Comparison of ENCODE assay signal across 15 cellular contexts in the genomic region with DNA sequence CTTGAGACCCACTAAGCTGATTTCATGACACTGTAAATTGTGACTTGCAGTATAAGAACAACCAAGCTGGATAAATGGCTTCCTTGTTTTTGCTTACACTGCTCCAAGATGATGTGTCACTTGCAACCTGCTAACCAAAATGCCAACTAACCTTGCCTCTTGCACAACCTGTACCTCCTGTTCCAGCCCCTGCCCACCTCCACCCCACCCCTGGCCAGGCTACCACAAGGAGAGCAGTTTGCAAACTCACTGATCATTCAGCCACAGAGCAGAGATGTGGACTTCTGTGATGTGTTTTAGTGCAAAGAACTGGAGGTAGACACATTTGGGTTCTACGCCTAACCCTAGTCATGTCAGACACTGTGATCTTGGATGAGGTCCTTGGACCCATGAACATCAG. TPM values are rescaled to one million over a fixed set of nuclear protein-coding genes. Genes with fewer than 3 reads are reported as not detected.
"Had no signal": no experiment of that assay in that cellular context is flagged by ENCODE, and none has a peak within 500 bp of the region (broad histone marks: within the 10 kb centered on the region; RNA-seq: fewer than 3 reads in every experiment).

No MANE protein-coding gene starts in this region.

- H3K27me3 ChIP-seq: heart left ventricle, left lung, tibial nerve had no signal

- H3K4me3 Mint-ChIP-seq: activated CD4-positive, alpha-beta T cell treated with anti-CD3 and anti-CD28 coated beads, Interleukin-2, amount 10 ng/mL, durations not matched to agents 7 days and 5 days; memory B cell; nephron progenitor cell had no signal

- H3K9me3 Mint-ChIP-seq: activated CD4-positive, alpha-beta T cell treated with anti-CD3 and anti-CD28 coated beads, Interleukin-2, amount 10 ng/mL, durations not matched to agents 7 days and 5 days; memory B cell; nephron progenitor cell had no signal

- H3K36me3 ChIP-seq: heart left ventricle, left lung, tibial nerve, WERI-Rb-1 had no signal

- H3K4me3 ChIP-seq: heart left ventricle, left lung, SK-N-MC, tibial nerve had no signal

- H3K9me3 ChIP-seq: heart left ventricle, left lung, tibial nerve had no signal

- ATAC-seq: heart left ventricle, left lung had no signal

- H3K27ac ChIP-seq: heart left ventricle, left lung, SK-N-MC, tibial nerve, WERI-Rb-1 had no signal

- H3K36me3 Mint-ChIP-seq: memory B cell had no signal

- H3K27me3 Mint-ChIP-seq: activated CD4-positive, alpha-beta T cell treated with anti-CD3 and anti-CD28 coated beads, Interleukin-2, amount 10 ng/mL, durations not matched to agents 7 days and 5 days; memory B cell had no signal

- H3K27ac Mint-ChIP-seq: activated CD4-positive, alpha-beta T cell treated with anti-CD3 and anti-CD28 coated beads, Interleukin-2, amount 10 ng/mL, durations not matched to agents 7 days and 5 days; memory B cell had no signal

- DNase-seq: activated CD4-positive, alpha-beta T cell treated with anti-CD3 and anti-CD28 coated beads, Interleukin-2, amount 10 ng/mL, durations not matched to agents 7 days and 5 days; activated gamma-delta T cell treated with Interleukin-2 at 50 U/mL for 16 hours; aorta; heart left ventricle; left lung; nephron progenitor cell; stimulated activated CD4-positive, alpha-beta T cell treated with anti-CD3 and anti-CD28 coated beads, Interleukin-15, amount 100 ng/mL, for 24 hours; T-helper 1 cell; WERI-Rb-1 had no signal

RNA-seq across cellular contexts. Expression of gene MB, which starts 26.9 kb away (rescaled TPM):
- total RNA-seq: aorta, fibroblast of lung, frontal cortex, subcutaneous adipose tissue, tibial nerve had no signal
